ENCODE assay signal across 3 cellular contexts in the genomic region with DNA sequence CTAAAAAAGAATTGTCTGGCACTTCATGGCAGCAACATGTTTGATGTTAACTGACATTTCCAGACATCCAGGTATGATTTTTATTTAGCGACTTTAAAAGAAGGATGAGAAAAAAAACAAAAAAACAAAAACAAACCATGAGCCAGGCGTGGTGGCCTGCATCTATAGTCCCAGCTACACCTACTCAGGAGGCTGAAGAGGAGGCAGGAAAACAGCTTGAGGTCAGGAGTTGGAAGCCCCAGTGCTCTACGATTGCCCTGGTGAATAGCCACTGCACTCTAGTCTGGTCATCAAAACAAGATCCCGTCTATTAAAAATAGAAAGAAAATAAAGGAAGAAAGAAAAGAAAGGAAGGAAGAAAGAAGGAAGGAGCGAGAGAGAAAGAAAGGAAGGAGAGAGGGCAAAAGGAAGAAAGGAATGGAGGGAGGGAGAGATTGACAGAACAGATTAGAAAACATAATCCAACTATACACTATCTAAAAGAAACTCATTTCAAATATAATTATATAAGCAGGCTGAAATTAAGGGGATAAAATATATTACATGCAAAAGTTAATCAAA.
TF ChIP-seq lines count a peak whose summit lies in the region.

No MANE protein-coding gene starts in this region.

TF ChIP-seq in SK-N-SH, 30 proteins besides CTCF, POLR2A, EP300 and RAD21 (continued from another document):
- TF ChIP-seq MAX (IDR thresholded peaks at IDR 0.05; ENCODE audit: low read depth) (no peak), SMC3 (IDR thresholded peaks at IDR 0.05; ENCODE audit: low read depth, low read length) (no peak), TAF1 (IDR thresholded peaks at IDR 0.05; ENCODE audit: borderline replicate concordance, low read depth, low read length) (no peak), YY1 (IDR thresholded peaks at IDR 0.05; ENCODE audit: low read depth) (no peak), USF2 (IDR thresholded peaks at IDR 0.05; ENCODE audit: borderline replicate concordance, low read depth, low read length) (no peak), RXRA (IDR thresholded peaks at IDR 0.05; ENCODE audit: borderline replicate concordance, low read depth) (no peak), EZH2phosphoT487 (IDR thresholded peaks at IDR 0.05; ENCODE audit: borderline replicate concordance, low read depth) (no peak), SIN3A (IDR thresholded peaks at IDR 0.05; ENCODE audit: borderline replicate concordance, low read depth, low read length) (no peak), MXI1 (IDR thresholded peaks at IDR 0.05; ENCODE audit: low read depth, low read length) (no peak), GABPA (IDR thresholded peaks at IDR 0.05; ENCODE audit: low read depth) (no peak)
- TF ChIP-seq, protein P1, sequence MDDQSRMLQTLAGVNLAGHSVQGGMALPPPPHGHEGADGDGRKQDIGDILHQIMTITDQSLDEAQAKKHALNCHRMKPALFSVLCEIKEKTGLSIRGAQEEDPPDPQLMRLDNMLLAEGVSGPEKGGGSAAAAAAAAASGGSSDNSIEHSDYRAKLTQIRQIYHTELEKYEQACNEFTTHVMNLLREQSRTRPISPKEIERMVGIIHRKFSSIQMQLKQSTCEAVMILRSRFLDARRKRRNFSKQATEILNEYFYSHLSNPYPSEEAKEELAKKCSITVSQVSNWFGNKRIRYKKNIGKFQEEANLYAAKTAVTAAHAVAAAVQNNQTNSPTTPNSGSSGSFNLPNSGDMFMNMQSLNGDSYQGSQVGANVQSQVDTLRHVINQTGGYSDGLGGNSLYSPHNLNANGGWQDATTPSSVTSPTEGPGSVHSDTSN (IDR thresholded peaks at IDR 0.05): no peak

TF ChIP-seq in SK-N-SH treated with all-trans-retinoic acid at 6 μM for 48 hours, 23 proteins besides CTCF, POLR2A, EP300 and RAD21 (continued from another document):
- TF ChIP-seq CREB5 (CRISPR knock-in tag; IDR thresholded peaks at IDR 0.05; ENCODE audit: low read depth) (no peak), PPARA (CRISPR knock-in tag; IDR thresholded peaks at IDR 0.05; ENCODE audit: borderline replicate concordance) (no peak), ZNF70 (CRISPR knock-in tag; IDR thresholded peaks at IDR 0.05) (no peak)

TF ChIP-seq in GM23338, 12 proteins besides CTCF, POLR2A, EP300 and RAD21 (continued from another document):
- TF ChIP-seq POLR2AphosphoS5 (IDR thresholded peaks at IDR 0.05; ENCODE audit: low read depth): no peak
- TF ChIP-seq STAT1 (IDR thresholded peaks at IDR 0.05; ENCODE audit: unreplicated experiment): no peak
- TF ChIP-seq CREB1 (CRISPR knock-in tag; IDR thresholded peaks at IDR 0.05; ENCODE audit: low read depth): no peak
- no peak for TF ChIP-seq ZNF114 (CRISPR knock-in tag; IDR thresholded peaks at IDR 0.05)
- no peak for TF ChIP-seq ZNF331 (CRISPR knock-in tag; IDR thresholded peaks at IDR 0.05; ENCODE audit: low read depth)
